Comparison of ENCODE assay signal across 8 cellular contexts in genomic region chr5:138575194-138576015, GRCh38. TPM values are rescaled to one million over a fixed set of nuclear protein-coding genes. Genes with fewer than 3 reads are reported as not detected.
DNase-seq lines count a peak whose midpoint lies in the region; ATAC-seq and TF ChIP-seq lines count a peak whose summit lies in the region.

TSS of gene HSPA9 (minus strand) at chr5:138575401. CDS start at chr5:138575318, 83 bp downstream.

- H3K4me1 Mint-ChIP-seq in activated naive CD8-positive, alpha-beta T cell (ENCODE audit: low read depth), result peaks cover 32% of the 10 kb centered on the region

- no peaks in the 10 kb centered on the region for H3K9me3 Mint-ChIP-seq in activated naive CD8-positive, alpha-beta T cell (ENCODE audit: low read depth)

- H3K27ac ChIP-seq in temporal lobe (ENCODE audit: low read depth, low read length), result peak within 1 kb of the TSS; percentile 99

- no peak for TF ChIP-seq CTCF in GM10248 (IDR thresholded peaks at IDR 0.05; ENCODE audit: control extremely low read depth, extremely low read depth, low read depth, missing control alignments)

- peaks cover 18% of the 10 kb centered on the region for H3K36me3 Mint-ChIP-seq in activated naive CD8-positive, alpha-beta T cell

- H3K27ac Mint-ChIP-seq in activated naive CD8-positive, alpha-beta T cell, result peak within 1 kb of the TSS; percentile 100

- peak within 1 kb of the TSS; percentile 96 for H3K4me3 Mint-ChIP-seq in activated naive CD8-positive, alpha-beta T cell

- no peaks in the 10 kb centered on the region for H3K27me3 Mint-ChIP-seq in activated naive CD8-positive, alpha-beta T cell

- peak; percentile 99 for DNase-seq in GM10248 (ENCODE audit: extremely low spot score)
- DNase-seq in NCI-H1105 (lab: John Stamatoyannopoulos, UW), result peak; percentile 94
- DNase-seq in SKM-1 treated with dmso at 0.1 percent for 144 hours (lab: John Stamatoyannopoulos, UW; ENCODE audit: unreplicated experiment), result peak; percentile 99
- peak; percentile 99 for DNase-seq in glomerular endothelial cell (ENCODE audit: extremely low read depth, low read depth, low spot score)
- DNase-seq in occipital lobe (lab: John Stamatoyannopoulos, UW), result peak; percentile 97

- CTCF ChIA-PET in GM10248 (lab: Yijun Ruan, JAX), result interaction anchor here (1.0 to 1.7 kb wide), 8 partner anchors 9 to 767 kb away, joined by 3 to 9 read pairs (median 3); partner anchors contain the start of gene PAIP2

- POLR2A ChIA-PET in GM10248 (lab: Yijun Ruan, JAX), result interaction anchor here (0.6 to 2.0 kb wide), 11 partner anchors 9 to 811 kb away, joined by 3 to 10 read pairs (median 5); partner anchors contain the start of genes EGR1, ETF1 and FAM53C

- peak; percentile 84 for ATAC-seq in HG02623 (IDR thresholded peaks at IDR 0.05; ENCODE audit: unreplicated experiment)

RNA-seq across cellular contexts. Expression of gene HSPA9, which starts in this region (rescaled TPM):
- total RNA-seq in glomerular endothelial cell, result 197 and 203 TPM in 2 replicates
- total RNA-seq in occipital lobe, result 206 TPM
- 137 TPM for total RNA-seq in temporal lobe

Comparison
In these comparisons a context has a peak if more than half of its experiments do, and no peak if none do; other contexts are left out.
1. Peak in every context shown above with its lines: DNase-seq, ATAC-seq and H3K27ac ChIP-seq.